Comparison of ENCODE assay signal across 1 cellular context in genomic region chr9:109440797-109441287, GRCh38.
TF ChIP-seq lines count a peak whose summit lies in the region.

No MANE protein-coding gene starts in this region.

TF ChIP-seq in HepG2, 621 proteins besides CTCF, POLR2A, EP300 and RAD21 (continued from another document):
- TF ChIP-seq HOMEZ (CRISPR knock-in tag; IDR thresholded peaks at IDR 0.05; ENCODE audit: low read depth) (peak; percentile 82), SMC3 (IDR thresholded peaks at IDR 0.05; ENCODE audit: low read length) (peak; percentile 81), ZMYM4 (CRISPR knock-in tag; IDR thresholded peaks at IDR 0.05) (peak; percentile 49; the same call in 1 of the 2 replicates), TOPORS (CRISPR knock-in tag; IDR thresholded peaks at IDR 0.05) (no peak), BRD4 (CRISPR knock-in tag; IDR thresholded peaks at IDR 0.05) (no peak), RFXAP (CRISPR knock-in tag; IDR thresholded peaks at IDR 0.05; ENCODE audit: borderline replicate concordance) (no peak), JUND (CRISPR knock-in tag; IDR thresholded peaks at IDR 0.05) (peak; percentile 76; the same call in 1 of the 2 replicates), STAG1 (CRISPR knock-in tag; IDR thresholded peaks at IDR 0.05) (peak; percentile 84), FOXA3 (CRISPR knock-in tag; IDR thresholded peaks at IDR 0.05) (peak; percentile 30; the same call in 1 of the 2 replicates), ZNF839 (CRISPR knock-in tag; IDR thresholded peaks at IDR 0.05; ENCODE audit: borderline replicate concordance) (no peak), FOXP1 (IDR thresholded peaks at IDR 0.05) (0 out of 2 replicates have a peak, but pooled peaks have one; percentile 44), FOXP1 (CRISPR knock-in tag; IDR thresholded peaks at IDR 0.05) (0 out of 2 replicates have a peak, but pooled peaks have one; percentile 43), FOXP4 (CRISPR knock-in tag; IDR thresholded peaks at IDR 0.05) (peak; percentile 32; the same call in 1 of the 2 replicates), CBFB (CRISPR knock-in tag; IDR thresholded peaks at IDR 0.05) (no peak), RFX1 (IDR thresholded peaks at IDR 0.05) (peak; percentile 47; the same call in 1 of the 2 replicates), ZNF772 (CRISPR knock-in tag; IDR thresholded peaks at IDR 0.05) (no peak), JUN (CRISPR knock-in tag; IDR thresholded peaks at IDR 0.05) (peak; percentile 88), ZNF280D (CRISPR knock-in tag; IDR thresholded peaks at IDR 0.05) (0 out of 2 replicates have a peak, but pooled peaks have one; percentile 48), MXD4 (CRISPR knock-in tag; IDR thresholded peaks at IDR 0.05) (no peak), FOXK1 (CRISPR knock-in tag; IDR thresholded peaks at IDR 0.05; ENCODE audit: borderline replicate concordance, low read depth) (peak; percentile 64; the same call in 1 of the 2 replicates), ONECUT2 (CRISPR knock-in tag; IDR thresholded peaks at IDR 0.05) (peak; percentile 78; the same call in 1 of the 2 replicates), ZBTB21 (CRISPR knock-in tag; IDR thresholded peaks at IDR 0.05) (peak; percentile 31; the same call in 1 of the 2 replicates), CREB1 (IDR thresholded peaks at IDR 0.05) (peak; percentile 47; the same call in 1 of the 2 replicates), CREB1 (CRISPR knock-in tag; IDR thresholded peaks at IDR 0.05) (peak; percentile 60), ZNF501 (CRISPR knock-in tag; IDR thresholded peaks at IDR 0.05) (no peak), CEBPB (IDR thresholded peaks at IDR 0.05; ENCODE audit: borderline replicate concordance, low read depth, low read length) (peak; percentile 66), MIXL1 (CRISPR knock-in tag; IDR thresholded peaks at IDR 0.05) (peak; percentile 36; the same call in 1 of the 2 replicates), ARID3A (IDR thresholded peaks at IDR 0.05; ENCODE audit: low read depth, low read length) (0 out of 2 replicates have a peak, but pooled peaks have one; percentile 25), FOXJ3 (CRISPR knock-in tag; IDR thresholded peaks at IDR 0.05; ENCODE audit: borderline replicate concordance) (0 out of 2 replicates have a peak, but pooled peaks have one; percentile 45), ZNF576 (CRISPR knock-in tag; IDR thresholded peaks at IDR 0.05) (peak; percentile 97), KLF9 (CRISPR knock-in tag; IDR thresholded peaks at IDR 0.05; ENCODE audit: low read depth) (no peak), FOSL2 (CRISPR knock-in tag; IDR thresholded peaks at IDR 0.05) (peak; percentile 44), POGZ (CRISPR knock-in tag; IDR thresholded peaks at IDR 0.05) (peak; percentile 68), GATAD2A (CRISPR knock-in tag; IDR thresholded peaks at IDR 0.05) (peak; percentile 29; the same call in 1 of the 2 replicates), SMYD3 (CRISPR knock-in tag; IDR thresholded peaks at IDR 0.05) (no peak), ARID5B (CRISPR knock-in tag; IDR thresholded peaks at IDR 0.05) (0 out of 2 replicates have a peak, but pooled peaks have one; percentile 15), XRCC5 (optimal IDR thresholded peaks at IDR 0.05; ENCODE audit: low read length) (peak; percentile 76), HHEX (CRISPR knock-in tag; IDR thresholded peaks at IDR 0.05) (no peak), THAP9 (CRISPR knock-in tag; IDR thresholded peaks at IDR 0.05; ENCODE audit: borderline replicate concordance) (no peak), PREB (CRISPR knock-in tag; IDR thresholded peaks at IDR 0.05) (no peak), ATF2 (CRISPR knock-in tag; IDR thresholded peaks at IDR 0.05) (peak; percentile 98), TBP (CRISPR knock-in tag; IDR thresholded peaks at IDR 0.05) (no peak), RARA (CRISPR knock-in tag; IDR thresholded peaks at IDR 0.05) (0 out of 2 replicates have a peak, but pooled peaks have one; percentile 11)
